ENCODE assay signal across 12 cellular contexts in genomic region chr4:124873361-124874171, GRCh38.
"Had no signal": no experiment of that assay in that cellular context is flagged by ENCODE, and none has a peak within 500 bp of the region (broad histone marks: within the 10 kb centered on the region; RNA-seq: fewer than 3 reads in every experiment).

No MANE protein-coding gene starts in this region.

- H3K9me3 ChIP-seq: tibial artery had no signal

- FAIRE-seq: endometrium, urothelium cell line had no signal

- H3K79me2 ChIP-seq: parathyroid adenoma had no signal

- H3K4me1 ChIP-seq: parathyroid adenoma had no signal

- H2AFZ ChIP-seq: parathyroid adenoma had no signal

- H3K4me3 ChIP-seq: cardiac muscle cell, dorsolateral prefrontal cortex, tibial artery had no signal

- H3K36me3 ChIP-seq: cardiac muscle cell, tibial artery had no signal

- H3K27me3 ChIP-seq: cardiac muscle cell, tibial artery had no signal

- H3K9ac ChIP-seq: parathyroid adenoma had no signal

- DNase-seq: activated CD4-positive, alpha-beta T cell treated with anti-CD3 and anti-CD28 coated beads for 1 hour; activated CD4-positive, alpha-beta T cell treated with anti-CD3 and anti-CD28 coated beads, Interleukin-2, amount 50 U/mL, for 48 hours; activated naive CD4-positive, alpha-beta T cell treated with anti-CD3 and anti-CD28 coated beads for 36 hours; dorsolateral prefrontal cortex; retina; T-cell; T-helper 9 cell; tibial artery had no signal

- H3K27ac ChIP-seq: cardiac muscle cell, dorsolateral prefrontal cortex, parathyroid adenoma, tibial artery had no signal
